8 cellular contexts compared by ENCODE assay signal in the genomic region with DNA sequence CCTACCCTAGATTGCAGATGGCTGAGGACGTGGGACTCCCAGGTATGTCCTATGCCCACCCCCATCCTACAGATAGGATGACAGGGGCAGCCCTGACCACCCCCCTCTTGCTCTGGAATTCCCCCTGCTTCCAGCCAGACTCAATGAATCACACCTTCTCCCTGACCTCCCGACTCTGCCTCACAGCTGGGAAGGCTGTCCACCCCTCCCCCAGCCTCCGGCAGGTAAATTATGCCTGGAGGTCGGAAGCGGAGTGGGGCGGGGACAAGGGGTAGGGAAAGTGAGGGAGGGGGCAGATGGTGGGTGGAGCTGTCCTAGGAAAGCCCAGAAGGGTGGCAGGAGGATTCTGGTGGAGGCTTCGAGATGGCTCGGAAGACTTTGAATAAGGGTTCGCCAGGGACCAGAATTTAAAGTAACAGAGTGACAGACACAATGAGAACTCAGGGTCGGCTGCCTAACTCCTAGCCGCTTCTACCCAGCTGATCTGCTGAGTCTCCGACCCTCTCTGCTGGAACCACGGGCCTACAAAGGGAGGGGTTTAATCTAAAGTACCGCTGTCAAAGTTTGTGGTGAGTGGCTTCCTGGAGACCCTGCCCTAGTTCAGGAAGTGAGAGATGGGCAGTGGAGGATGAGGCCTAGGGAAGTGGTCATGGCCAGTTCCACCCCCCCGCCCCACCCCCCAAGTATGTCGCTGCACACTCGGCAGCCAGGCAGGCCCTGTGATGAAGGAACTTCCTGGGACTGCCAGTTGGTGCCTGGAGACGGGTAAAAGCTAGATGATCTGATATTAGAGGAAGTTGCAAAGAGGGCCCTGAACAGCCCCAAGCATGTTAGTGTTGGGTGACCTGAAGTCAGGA. TPM values are rescaled to one million over a fixed set of nuclear protein-coding genes. Genes with fewer than 3 reads are reported as not detected.
DNase-seq lines count a peak whose midpoint lies in the region; ATAC-seq and TF ChIP-seq lines count a peak whose summit lies in the region.

No MANE protein-coding gene starts in this region.

- no peaks in the 10 kb centered on the region for H3K27me3 Mint-ChIP-seq in MCF 10A (ENCODE audit: insufficient read depth, unreplicated experiment)

- no peak for TF ChIP-seq POLR2A in thyroid gland (IDR thresholded peaks at IDR 0.05)

- DNase-seq in CMK (ENCODE audit: low read depth), result peak; percentile 91
- peak; percentile 92 to 97 for DNase-seq in NOMO-1 (lab: John Stamatoyannopoulos, UW; ENCODE audit: unreplicated experiment in 2 of 2)
- DNase-seq in MCF 10A (ENCODE audit: unreplicated experiment), result peak; percentile 77
- peak; percentile 97 for DNase-seq in kidney tubule cell (ENCODE audit: low spot score)
- peak; percentile 51 to 60 for DNase-seq in thyroid gland
- DNase-seq in NCI-H1694 treated with DMSO at 0.1 percent for 48 hours (lab: John Stamatoyannopoulos, UW), result no peak
- DNase-seq in NCI-H146 (lab: John Stamatoyannopoulos, UW), result no peak

- peak overlapping the region in 2 of 3 donors; percentile 35 to 39 for H3K27ac ChIP-seq in thyroid gland

- H3K27me3 ChIP-seq in thyroid gland, result no peaks in the 10 kb centered on the region

- H3K4me3 Mint-ChIP-seq in MCF 10A (ENCODE audit: unreplicated experiment), result peak overlapping the region; percentile 81

- H3K4me1 ChIP-seq in thyroid gland, result peaks cover 32 to 48% of the 10 kb centered on the region in 2 donors

- TF ChIP-seq CTCF in MCF 10A (IDR thresholded peaks at IDR 0.05; ENCODE audit: unreplicated experiment) (no peak), thyroid gland (IDR thresholded peaks at IDR 0.05) (no peak)

- CTCF ChIA-PET in MCF 10A (lab: Yijun Ruan, JAX), result interaction anchor here (0.5 to 4.6 kb wide), 10 partner anchors 9 to 179 kb away, joined by 3 to 40 read pairs (median 4); a partner anchor contains a TSS

- H3K9me3 ChIP-seq in thyroid gland, result no peaks in the 10 kb centered on the region

- BruUV-seq in MCF 10A (replicated peaks; lab: Mats Ljungman, UMichigan), result no TSS peak

- peaks cover 7% of the 10 kb centered on the region for H3K9me3 Mint-ChIP-seq in MCF 10A (ENCODE audit: unreplicated experiment)

- no peak for ATAC-seq in GM19328 (IDR thresholded peaks at IDR 0.05; ENCODE audit: unreplicated experiment)

- peak overlapping the region; percentile 76 for H3K27ac Mint-ChIP-seq in MCF 10A (ENCODE audit: low read depth, unreplicated experiment)

- H3K36me3 ChIP-seq in thyroid gland, result no peaks in the 10 kb centered on the region

- peaks cover 53% of the 10 kb centered on the region for H3K4me1 Mint-ChIP-seq in MCF 10A (ENCODE audit: insufficient read depth, unreplicated experiment)

- POLR2A ChIA-PET in MCF 10A (lab: Yijun Ruan, JAX), result interaction anchor here (0.8 to 11.2 kb wide), 15 partner anchors 12 to 204 kb away, joined by 3 to 386 read pairs (median 8); a partner anchor contains a TSS

- H3K4me3 ChIP-seq in thyroid gland (replicated peaks in 1 of 3), result no peak overlapping the region

- 45 to 49% methylated on average over 18 of the region's 18 CpGs for WGBS in thyroid gland, 2 donors

- intact Hi-C loops in MCF 10A (cut with micrococcal nuclease) (no loop called here), thyroid gland (cut with DNase I) (no loop called here)

- H3K36me3 Mint-ChIP-seq in MCF 10A (ENCODE audit: insufficient read depth, unreplicated experiment), result peaks cover 15% of the 10 kb centered on the region

RNA-seq across cellular contexts. Expression of a gene that starts 4.2 kb away (rescaled TPM):
- total RNA-seq in MCF 10A (2022), result 52.9 and 72.8 TPM in 2 replicates
- total RNA-seq in thyroid gland, result 10 to 100 TPM; 41.0 to 83.0 (median 54.6) TPM

Comparison
In these comparisons a context has a peak if more than half of its experiments do, and no peak if none do; other contexts are left out.
1. DNase-seq: peak in CMK (single experiment), NOMO-1 (2 of 2), MCF 10A (single experiment), kidney tubule cell (single experiment) and thyroid gland (2 of 2); none in NCI-H1694 treated with DMSO at 0.1 percent for 48 hours (single experiment) and NCI-H146 (single experiment).